Comparison of ENCODE assay signal across 8 cellular contexts in genomic region chr1:117093870-117094621, GRCh38. TPM values are rescaled to one million over a fixed set of nuclear protein-coding genes. Genes with fewer than 3 reads are reported as not detected.
DNase-seq lines count a peak whose midpoint lies in the region; ATAC-seq, FAIRE-seq and TF ChIP-seq lines count a peak whose summit lies in the region.

No MANE protein-coding gene starts in this region.

- H4K20me1 ChIP-seq in IMR-90 (ENCODE audit: insufficient read depth, low read length) = peaks cover 3% of the 10 kb centered on the region; the same call in 1 of the 2 replicates

- WGBS in IMR-90 (ENCODE audit: extremely low coverage in 2 of 2, insufficient read length in 1 of 2), 2 experiments = 62% methylated on average over 2 of the region's 6 CpGs; no CpG with 5 or more reads in 1 of the 2 experiments

- H2BK5ac ChIP-seq in IMR-90 (ENCODE audit: low read depth, low read length, poor library complexity, severe bottlenecking) = peak overlapping the region; percentile 86

- peak overlapping the region; percentile 66 for H3K14ac ChIP-seq in IMR-90 (replicated peaks; ENCODE audit: low read depth, low read length)

- CTCF ChIA-PET in IMR-90 (lab: Yijun Ruan, JAX) = interaction anchor here (0.5 to 2.8 kb wide), 12 partner anchors 10 to 191 kb away, joined by 3 to 11 read pairs (median 3); no protein-coding TSS in a partner anchor

- H3K4me1 ChIP-seq in IMR-90 (ENCODE audit: control insufficient read depth, insufficient read depth, low read length) (peaks cover 24% of the 10 kb centered on the region), skeletal muscle satellite cell (ENCODE audit: control insufficient read depth, insufficient read depth, low read length) (peaks cover 51% of the 10 kb centered on the region)

- peak overlapping the region; percentile 76 for H3K4ac ChIP-seq in IMR-90 (ENCODE audit: low read depth, low read length)

- H3K79me1 ChIP-seq in IMR-90 (ENCODE audit: low read depth in 1 of 2, low read length in 2 of 2) = peaks cover 0 to 8% of the 10 kb centered on the region in 2 experiments; a peak in 1 of 4 replicates

- in situ Hi-C loops in IMR-90 (cut with MboI; ENCODE audit: low sequenced_read_pairs) = no loop called here

- H3K4me2 ChIP-seq in IMR-90 (ENCODE audit: low read depth, low read length) (peak overlapping the region; percentile 60; the same call in 1 of the 2 replicates), skeletal muscle satellite cell (ENCODE audit: low read length) (peak overlapping the region; percentile 63)

- peak; percentile 28; the same call in 1 of the 2 replicates for TF ChIP-seq RAD21 in IMR-90 (IDR thresholded peaks at IDR 0.05; ENCODE audit: low read length)

- H2BK15ac ChIP-seq in IMR-90 (ENCODE audit: low read depth, low read length) = peak overlapping the region; percentile 26

- H3K9ac ChIP-seq in IMR-90 (ENCODE audit: low read depth, low read length) (no peak overlapping the region), skeletal muscle satellite cell (ENCODE audit: low read depth, low read length) (peak overlapping the region; percentile 75)

- H3K56ac ChIP-seq in IMR-90 (ENCODE audit: extremely low read depth, insufficient read depth, low read length) = peak overlapping the region; percentile 49

- peak overlapping the region; percentile 84 for H2BK20ac ChIP-seq in IMR-90 (ENCODE audit: low read depth, low read length)

- H3K27ac ChIP-seq in IMR-90 (ENCODE audit: insufficient read depth, low read length) = peak overlapping the region; percentile 67

- TF ChIP-seq POLR2A in IMR-90 (IDR thresholded peaks at IDR 0.05; ENCODE audit: low read depth, low read length) = no peak

- H3K27me3 ChIP-seq in IMR-90 (ENCODE audit: control insufficient read depth, insufficient read depth, low read length) (no peaks in the 10 kb centered on the region), skeletal muscle satellite cell (ENCODE audit: control insufficient read depth, insufficient read depth, low read length) (no peaks in the 10 kb centered on the region)

- peak overlapping the region; percentile 78 for H2BK120ac ChIP-seq in IMR-90 (ENCODE audit: low read depth, low read length)

- peaks cover 25% of the 10 kb centered on the region for H3K9me1 ChIP-seq in IMR-90 (ENCODE audit: insufficient read depth, low read length)

- dilution Hi-C loops in IMR-90 (cut with HindIII; ENCODE audit: low sequenced_read_pairs, unreplicated experiment) = no loop called here

- ATAC-seq in GM21526 (IDR thresholded peaks at IDR 0.05; ENCODE audit: low FRiP score, unreplicated experiment) (peak; percentile 71), IMR-90 (ENCODE audit: low read depth) (peak; percentile 8)

- intact Hi-C loops in IMR-90 (cut with micrococcal nuclease) = no loop called here

- BruUV-seq in IMR-90 (replicated peaks; lab: Mats Ljungman, UMichigan) = no TSS peak

- TF ChIP-seq CTCF in GM12865 (IDR thresholded peaks at IDR 0.05; ENCODE audit: insufficient read depth, low read depth, low read length, missing control alignments) = peak; percentile 26
- peak; percentile 47 for TF ChIP-seq CTCF in IMR-90 (conservative IDR thresholded peaks at IDR 0.05; ENCODE audit: low read depth, low read length)
- TF ChIP-seq CTCF in fibroblast of mammary gland (conservative IDR thresholded peaks at IDR 0.05; ENCODE audit: control insufficient read depth, insufficient read depth, low read depth, low read length) = peak; percentile 30
- TF ChIP-seq CTCF in D721Med (IDR thresholded peaks at IDR 0.05; ENCODE audit: insufficient read depth, missing control alignments) = no peak

- no peaks in the 10 kb centered on the region for H3K9me3 ChIP-seq in IMR-90 (ENCODE audit: control insufficient read depth, insufficient read depth, low read length)
- no peaks in the 10 kb centered on the region for H3K9me3 ChIP-seq in skeletal muscle satellite cell (replicated peaks; ENCODE audit: low read length)

- H3K4me3 ChIP-seq in GM12865 (ENCODE audit: low read depth, low read length) (no peak overlapping the region), IMR-90 (ENCODE audit: insufficient read depth, low read depth, low read length) (no peak overlapping the region), fibroblast of mammary gland (ENCODE audit: control insufficient read depth, low read depth, low read length) (no peak overlapping the region), skeletal muscle satellite cell (ENCODE audit: low read length) (peak overlapping the region; percentile 10)

- H4K5ac ChIP-seq in IMR-90 (ENCODE audit: low read depth, low read length) = peak overlapping the region; percentile 41

- H3K36me3 ChIP-seq in IMR-90 (ENCODE audit: control insufficient read depth, insufficient read depth, low read length) = no peaks in the 10 kb centered on the region; the same call in 1 of the 2 replicates
- peaks cover 32% of the 10 kb centered on the region for H3K36me3 ChIP-seq in skeletal muscle satellite cell (ENCODE audit: insufficient read depth, low read length)

- H4K8ac ChIP-seq in IMR-90 (ENCODE audit: low read depth in 2 of 2, low read length in 2 of 2) = peak overlapping the region; percentile 37 to 87

- H2AK9ac ChIP-seq in IMR-90 (replicated peaks; ENCODE audit: low read depth, low read length, poor library complexity) = peak overlapping the region; percentile 79

- FAIRE-seq in D721Med (lab: Jason Lieb, UNC) = no peak

- peak overlapping the region; percentile 90 for H2AK5ac ChIP-seq in IMR-90 (ENCODE audit: low read depth, low read length)

- peak overlapping the region; percentile 38 for H3K18ac ChIP-seq in IMR-90 (ENCODE audit: low read depth, low read length)

- peak overlapping the region; percentile 87 for H4K91ac ChIP-seq in IMR-90 (ENCODE audit: insufficient read depth, low read depth, low read length)

- DNase-seq in GM12865 (ENCODE audit: low read depth) (peak; percentile 41), IMR-90 (peak; percentile 75), fibroblast of mammary gland (ENCODE audit: low read depth) (peak; percentile 70), D721Med (ENCODE audit: insufficient read length, low spot score) (no peak), midbrain (lab: John Stamatoyannopoulos, UW) (no peak)
- DNase-seq in activated CD4-positive, alpha-beta T cell treated with anti-CD3 and anti-CD28 coated beads, Interleukin-2, amount 50 U/mL, for 1 hour = peak; percentile 8

- peak overlapping the region; percentile 32 for H3K23ac ChIP-seq in IMR-90 (ENCODE audit: low read depth, low read length)

- no peak overlapping the region for H2AFZ ChIP-seq in IMR-90 (replicated peaks; ENCODE audit: low read length, poor library complexity)

- POLR2A ChIA-PET in IMR-90 (lab: Charles Lee; ENCODE audit: unreplicated experiment) = interaction anchor here (0.9 to 1.1 kb wide), 2 partner anchors 19 to 148 kb away, joined by 3 read pairs; no protein-coding TSS in a partner anchor

TF ChIP-seq in IMR-90, 13 proteins besides CTCF, POLR2A, EP300 and RAD21:
- peak; percentile 45; the same call in 1 of the 2 replicates for TF ChIP-seq FOS (IDR thresholded peaks at IDR 0.05; ENCODE audit: low read depth, low read length)
- no peak for TF ChIP-seq BHLHE40 (IDR thresholded peaks at IDR 0.05; ENCODE audit: low read depth, low read length)
- no peak for TF ChIP-seq RFX5 (IDR thresholded peaks at IDR 0.05; ENCODE audit: low read depth, low read length)
TF ChIP-seq in IMR-90: peak in this region for 1.

RNA-seq across cellular contexts. Expression of gene TRIM45, which starts 27.5 kb away (rescaled TPM):
- total RNA-seq in IMR-90 (2012; rRNA removed) = 1.7 and 2.0 TPM in 2 replicates
- polyA plus RNA-seq in IMR-90 (2012; rRNA removed) = 4.1 and 5.1 TPM in 2 replicates
- polyA plus RNA-seq in IMR-90 (2012; cell fraction: cytosol; rRNA removed) = 2.1 and 2.9 TPM in 2 replicates
- 19.8 and 36.5 TPM in 2 replicates for polyA plus RNA-seq in IMR-90 (2012; cell fraction: nucleus; rRNA removed; ENCODE audit: low replicate concordance)
- 1.3 and 2.6 TPM in 2 replicates for total RNA-seq in skeletal muscle satellite cell (2012; rRNA removed)

RNA-seq across cellular contexts. Expression of gene TTF2, which starts 33.9 kb away (rescaled TPM):
- total RNA-seq in IMR-90 (2012; rRNA removed) = 12.5 and 14.7 TPM in 2 replicates
- 9.6 and 11.5 TPM in 2 replicates for polyA plus RNA-seq in IMR-90 (2012; rRNA removed)
- polyA plus RNA-seq in IMR-90 (2012; cell fraction: cytosol; rRNA removed) = 5.1 and 9.9 TPM in 2 replicates
- 9.3 and 14.6 TPM in 2 replicates for polyA plus RNA-seq in IMR-90 (2012; cell fraction: nucleus; rRNA removed; ENCODE audit: low replicate concordance)
- total RNA-seq in skeletal muscle satellite cell (2012; rRNA removed) = 11.4 and 19.0 TPM in 2 replicates

Comparison
In these comparisons a context has a peak if more than half of its experiments do, and no peak if none do; other contexts are left out.
1. DNase-seq: peak in GM12865 (single experiment), IMR-90 (single experiment), activated CD4-positive, alpha-beta T cell treated with anti-CD3 and anti-CD28 coated beads, Interleukin-2, amount 50 U/mL, for 1 hour (single experiment) and fibroblast of mammary gland (single experiment); none in D721Med (single experiment) and midbrain (single experiment).